2 cellular contexts compared by ENCODE assay signal in the genomic region with DNA sequence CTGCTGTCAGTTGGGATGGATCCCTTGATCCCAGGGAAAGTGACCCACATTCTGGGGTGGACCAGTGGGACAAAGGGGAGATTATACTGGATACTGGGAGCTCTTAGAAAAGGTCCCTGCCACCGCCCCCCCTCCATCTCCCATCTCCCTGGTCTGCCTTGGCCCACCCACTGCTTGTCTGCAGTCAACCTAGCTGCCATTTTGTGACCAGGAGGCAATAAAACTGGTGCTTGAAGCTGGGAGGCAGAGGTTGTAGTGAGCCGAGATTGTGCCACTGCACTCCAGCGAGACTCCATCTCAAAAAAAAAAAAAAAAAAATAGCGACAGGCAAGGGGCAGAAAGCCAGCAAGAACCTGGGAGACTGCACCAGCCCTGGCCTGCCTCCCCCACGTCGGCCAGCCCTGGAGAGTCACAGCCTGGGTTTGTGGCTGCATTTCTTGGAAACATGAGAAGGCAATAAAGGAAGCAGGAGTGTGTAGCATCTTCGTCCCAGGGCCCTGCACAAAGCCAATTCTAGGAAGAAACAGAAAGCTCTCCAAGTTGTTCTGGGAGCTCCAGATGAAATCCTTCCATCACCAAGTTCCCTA.
TF ChIP-seq lines count a peak whose summit lies in the region.

No MANE protein-coding gene starts in this region.

TF ChIP-seq in HEK293T, 16 proteins besides CTCF, POLR2A, EP300 and RAD21:
- no peak for TF ChIP-seq FOXM1 (IDR thresholded peaks at IDR 0.05; ENCODE audit: borderline replicate concordance)
- TF ChIP-seq ARNT (IDR thresholded peaks at IDR 0.05) = no peak
- no peak for TF ChIP-seq NFRKB (IDR thresholded peaks at IDR 0.05)
- no peak for TF ChIP-seq L3MBTL2 (conservative IDR thresholded peaks at IDR 0.05)

TF ChIP-seq in GM23338, 12 proteins besides CTCF, POLR2A, EP300 and RAD21:
- no peak for TF ChIP-seq EZH2phosphoT487 (IDR thresholded peaks at IDR 0.05; ENCODE audit: unreplicated experiment)
- TF ChIP-seq, protein P1, sequence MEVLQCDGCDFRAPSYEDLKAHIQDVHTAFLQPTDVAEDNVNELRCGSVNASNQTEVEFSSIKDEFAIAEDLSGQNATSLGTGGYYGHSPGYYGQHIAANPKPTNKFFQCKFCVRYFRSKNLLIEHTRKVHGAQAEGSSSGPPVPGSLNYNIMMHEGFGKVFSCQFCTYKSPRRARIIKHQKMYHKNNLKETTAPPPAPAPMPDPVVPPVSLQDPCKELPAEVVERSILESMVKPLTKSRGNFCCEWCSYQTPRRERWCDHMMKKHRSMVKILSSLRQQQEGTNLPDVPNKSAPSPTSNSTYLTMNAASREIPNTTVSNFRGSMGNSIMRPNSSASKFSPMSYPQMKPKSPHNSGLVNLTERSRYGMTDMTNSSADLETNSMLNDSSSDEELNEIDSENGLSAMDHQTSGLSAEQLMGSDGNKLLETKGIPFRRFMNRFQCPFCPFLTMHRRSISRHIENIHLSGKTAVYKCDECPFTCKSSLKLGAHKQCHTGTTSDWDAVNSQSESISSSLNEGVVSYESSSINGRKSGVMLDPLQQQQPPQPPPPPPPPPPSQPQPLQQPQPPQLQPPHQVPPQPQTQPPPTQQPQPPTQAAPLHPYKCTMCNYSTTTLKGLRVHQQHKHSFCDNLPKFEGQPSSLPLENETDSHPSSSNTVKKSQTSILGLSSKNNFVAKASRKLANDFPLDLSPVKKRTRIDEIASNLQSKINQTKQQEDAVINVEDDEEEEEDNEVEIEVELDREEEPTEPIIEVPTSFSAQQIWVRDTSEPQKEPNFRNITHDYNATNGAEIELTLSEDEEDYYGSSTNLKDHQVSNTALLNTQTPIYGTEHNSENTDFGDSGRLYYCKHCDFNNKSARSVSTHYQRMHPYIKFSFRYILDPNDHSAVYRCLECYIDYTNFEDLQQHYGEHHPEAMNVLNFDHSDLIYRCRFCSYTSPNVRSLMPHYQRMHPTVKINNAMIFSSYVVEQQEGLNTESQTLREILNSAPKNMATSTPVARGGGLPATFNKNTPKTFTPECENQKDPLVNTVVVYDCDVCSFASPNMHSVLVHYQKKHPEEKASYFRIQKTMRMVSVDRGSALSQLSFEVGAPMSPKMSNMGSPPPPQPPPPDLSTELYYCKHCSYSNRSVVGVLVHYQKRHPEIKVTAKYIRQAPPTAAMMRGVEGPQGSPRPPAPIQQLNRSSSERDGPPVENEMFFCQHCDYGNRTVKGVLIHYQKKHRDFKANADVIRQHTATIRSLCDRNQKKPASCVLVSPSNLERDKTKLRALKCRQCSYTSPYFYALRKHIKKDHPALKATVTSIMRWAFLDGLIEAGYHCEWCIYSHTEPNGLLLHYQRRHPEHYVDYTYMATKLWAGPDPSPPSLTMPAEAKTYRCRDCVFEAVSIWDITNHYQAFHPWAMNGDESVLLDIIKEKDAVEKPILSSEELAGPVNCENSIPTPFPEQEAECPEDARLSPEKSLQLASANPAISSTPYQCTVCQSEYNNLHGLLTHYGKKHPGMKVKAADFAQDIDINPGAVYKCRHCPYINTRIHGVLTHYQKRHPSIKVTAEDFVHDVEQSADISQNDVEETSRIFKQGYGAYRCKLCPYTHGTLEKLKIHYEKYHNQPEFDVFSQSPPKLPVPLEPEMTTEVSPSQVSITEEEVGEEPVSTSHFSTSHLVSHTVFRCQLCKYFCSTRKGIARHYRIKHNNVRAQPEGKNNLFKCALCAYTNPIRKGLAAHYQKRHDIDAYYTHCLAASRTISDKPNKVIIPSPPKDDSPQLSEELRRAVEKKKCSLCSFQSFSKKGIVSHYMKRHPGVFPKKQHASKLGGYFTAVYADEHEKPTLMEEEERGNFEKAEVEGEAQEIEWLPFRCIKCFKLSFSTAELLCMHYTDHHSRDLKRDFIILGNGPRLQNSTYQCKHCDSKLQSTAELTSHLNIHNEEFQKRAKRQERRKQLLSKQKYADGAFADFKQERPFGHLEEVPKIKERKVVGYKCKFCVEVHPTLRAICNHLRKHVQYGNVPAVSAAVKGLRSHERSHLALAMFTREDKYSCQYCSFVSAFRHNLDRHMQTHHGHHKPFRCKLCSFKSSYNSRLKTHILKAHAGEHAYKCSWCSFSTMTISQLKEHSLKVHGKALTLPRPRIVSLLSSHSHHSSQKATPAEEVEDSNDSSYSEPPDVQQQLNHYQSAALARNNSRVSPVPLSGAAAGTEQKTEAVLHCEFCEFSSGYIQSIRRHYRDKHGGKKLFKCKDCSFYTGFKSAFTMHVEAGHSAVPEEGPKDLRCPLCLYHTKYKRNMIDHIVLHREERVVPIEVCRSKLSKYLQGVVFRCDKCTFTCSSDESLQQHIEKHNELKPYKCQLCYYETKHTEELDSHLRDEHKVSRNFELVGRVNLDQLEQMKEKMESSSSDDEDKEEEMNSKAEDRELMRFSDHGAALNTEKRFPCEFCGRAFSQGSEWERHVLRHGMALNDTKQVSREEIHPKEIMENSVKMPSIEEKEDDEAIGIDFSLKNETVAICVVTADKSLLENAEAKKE (CRISPR knock-in tag; IDR thresholded peaks at IDR 0.05) = no peak
- TF ChIP-seq STAT1 (IDR thresholded peaks at IDR 0.05; ENCODE audit: unreplicated experiment) = no peak
- TF ChIP-seq, protein P2, sequence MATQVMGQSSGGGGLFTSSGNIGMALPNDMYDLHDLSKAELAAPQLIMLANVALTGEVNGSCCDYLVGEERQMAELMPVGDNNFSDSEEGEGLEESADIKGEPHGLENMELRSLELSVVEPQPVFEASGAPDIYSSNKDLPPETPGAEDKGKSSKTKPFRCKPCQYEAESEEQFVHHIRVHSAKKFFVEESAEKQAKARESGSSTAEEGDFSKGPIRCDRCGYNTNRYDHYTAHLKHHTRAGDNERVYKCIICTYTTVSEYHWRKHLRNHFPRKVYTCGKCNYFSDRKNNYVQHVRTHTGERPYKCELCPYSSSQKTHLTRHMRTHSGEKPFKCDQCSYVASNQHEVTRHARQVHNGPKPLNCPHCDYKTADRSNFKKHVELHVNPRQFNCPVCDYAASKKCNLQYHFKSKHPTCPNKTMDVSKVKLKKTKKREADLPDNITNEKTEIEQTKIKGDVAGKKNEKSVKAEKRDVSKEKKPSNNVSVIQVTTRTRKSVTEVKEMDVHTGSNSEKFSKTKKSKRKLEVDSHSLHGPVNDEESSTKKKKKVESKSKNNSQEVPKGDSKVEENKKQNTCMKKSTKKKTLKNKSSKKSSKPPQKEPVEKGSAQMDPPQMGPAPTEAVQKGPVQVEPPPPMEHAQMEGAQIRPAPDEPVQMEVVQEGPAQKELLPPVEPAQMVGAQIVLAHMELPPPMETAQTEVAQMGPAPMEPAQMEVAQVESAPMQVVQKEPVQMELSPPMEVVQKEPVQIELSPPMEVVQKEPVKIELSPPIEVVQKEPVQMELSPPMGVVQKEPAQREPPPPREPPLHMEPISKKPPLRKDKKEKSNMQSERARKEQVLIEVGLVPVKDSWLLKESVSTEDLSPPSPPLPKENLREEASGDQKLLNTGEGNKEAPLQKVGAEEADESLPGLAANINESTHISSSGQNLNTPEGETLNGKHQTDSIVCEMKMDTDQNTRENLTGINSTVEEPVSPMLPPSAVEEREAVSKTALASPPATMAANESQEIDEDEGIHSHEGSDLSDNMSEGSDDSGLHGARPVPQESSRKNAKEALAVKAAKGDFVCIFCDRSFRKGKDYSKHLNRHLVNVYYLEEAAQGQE (IDR thresholded peaks at IDR 0.05; ENCODE audit: unreplicated experiment) = no peak
- TF ChIP-seq POLR2AphosphoS5 (IDR thresholded peaks at IDR 0.05; ENCODE audit: low read depth) = no peak
- TF ChIP-seq ZNF114 (CRISPR knock-in tag; IDR thresholded peaks at IDR 0.05) = no peak
- TF ChIP-seq, protein P3, sequence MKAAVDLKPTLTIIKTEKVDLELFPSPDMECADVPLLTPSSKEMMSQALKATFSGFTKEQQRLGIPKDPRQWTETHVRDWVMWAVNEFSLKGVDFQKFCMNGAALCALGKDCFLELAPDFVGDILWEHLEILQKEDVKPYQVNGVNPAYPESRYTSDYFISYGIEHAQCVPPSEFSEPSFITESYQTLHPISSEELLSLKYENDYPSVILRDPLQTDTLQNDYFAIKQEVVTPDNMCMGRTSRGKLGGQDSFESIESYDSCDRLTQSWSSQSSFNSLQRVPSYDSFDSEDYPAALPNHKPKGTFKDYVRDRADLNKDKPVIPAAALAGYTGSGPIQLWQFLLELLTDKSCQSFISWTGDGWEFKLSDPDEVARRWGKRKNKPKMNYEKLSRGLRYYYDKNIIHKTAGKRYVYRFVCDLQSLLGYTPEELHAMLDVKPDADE (IDR thresholded peaks at IDR 0.05) = no peak
- TF ChIP-seq EZH2 (IDR thresholded peaks at IDR 0.05; ENCODE audit: low read depth, unreplicated experiment) = no peak
- no peak for TF ChIP-seq NANOG (IDR thresholded peaks at IDR 0.05; ENCODE audit: borderline replicate concordance)
- TF ChIP-seq ZNF331 (CRISPR knock-in tag; IDR thresholded peaks at IDR 0.05; ENCODE audit: low read depth) = no peak
- TF ChIP-seq CREB1 (CRISPR knock-in tag; IDR thresholded peaks at IDR 0.05; ENCODE audit: low read depth) = no peak
- TF ChIP-seq JUNB (IDR thresholded peaks at IDR 0.05; ENCODE audit: unreplicated experiment) = no peak
